1 cellular context compared by ENCODE assay signal in genomic region chr5:132177691-132178149, GRCh38.
TF ChIP-seq lines count a peak whose summit lies in the region.

No MANE protein-coding gene starts in this region.

TF ChIP-seq in K562, 482 proteins besides CTCF, POLR2A, EP300 and RAD21 (continued from another document and continues in another):
- TF ChIP-seq, protein P1, sequence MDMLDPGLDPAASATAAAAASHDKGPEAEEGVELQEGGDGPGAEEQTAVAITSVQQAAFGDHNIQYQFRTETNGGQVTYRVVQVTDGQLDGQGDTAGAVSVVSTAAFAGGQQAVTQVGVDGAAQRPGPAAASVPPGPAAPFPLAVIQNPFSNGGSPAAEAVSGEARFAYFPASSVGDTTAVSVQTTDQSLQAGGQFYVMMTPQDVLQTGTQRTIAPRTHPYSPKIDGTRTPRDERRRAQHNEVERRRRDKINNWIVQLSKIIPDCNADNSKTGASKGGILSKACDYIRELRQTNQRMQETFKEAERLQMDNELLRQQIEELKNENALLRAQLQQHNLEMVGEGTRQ (CRISPR knock-in tag; IDR thresholded peaks at IDR 0.05) = no peak
- TF ChIP-seq ZNF197 (CRISPR knock-in tag; IDR thresholded peaks at IDR 0.05; ENCODE audit: low read depth) (no peak), ZBTB9 (CRISPR knock-in tag; IDR thresholded peaks at IDR 0.05) (no peak; the same call in 1 of the 2 replicates), TSC22D4 (tag; IDR thresholded peaks at IDR 0.05) (no peak), PTBP1 (IDR thresholded peaks at IDR 0.05; ENCODE audit: low read depth, low read length) (no peak), HDGF (IDR thresholded peaks at IDR 0.05) (peak; percentile 39; the same call in 1 of the 2 replicates), RCOR1 (IDR thresholded peaks at IDR 0.05; ENCODE audit: borderline replicate concordance in 1 of 2, low read depth in 2 of 2, low read length in 2 of 2) (peak in 1 of 2 experiments; percentile 67; a peak in 1 of 4 replicates), RREB1 (CRISPR knock-in tag; IDR thresholded peaks at IDR 0.05) (no peak), ZNF561 (CRISPR knock-in tag; conservative IDR thresholded peaks at IDR 0.05) (no peak), ZFP91 (CRISPR knock-in tag; IDR thresholded peaks at IDR 0.05) (no peak), TCFL5 (CRISPR knock-in tag; conservative IDR thresholded peaks at IDR 0.05) (no peak), ZNF316 (IDR thresholded peaks at IDR 0.05) (no peak), IRF1 (CRISPR knock-in tag; IDR thresholded peaks at IDR 0.05; ENCODE audit: borderline replicate concordance) (no peak), MBD1 (CRISPR knock-in tag; IDR thresholded peaks at IDR 0.05) (no peak), LARP7 (IDR thresholded peaks at IDR 0.05) (0 out of 2 replicates have a peak, but pooled peaks have one; percentile 42), ZNF75A (CRISPR knock-in tag; IDR thresholded peaks at IDR 0.05) (no peak), RERE (CRISPR knock-in tag; IDR thresholded peaks at IDR 0.05; ENCODE audit: borderline replicate concordance) (no peak), CLOCK (CRISPR knock-in tag; IDR thresholded peaks at IDR 0.05; ENCODE audit: borderline replicate concordance) (no peak), HMGN3 (IDR thresholded peaks at IDR 0.05; ENCODE audit: borderline replicate concordance, extremely low read depth, insufficient read length, low read depth, low read length) (no peak), RAD51 (IDR thresholded peaks at IDR 0.05; ENCODE audit: borderline replicate concordance, low read depth) (no peak; the same call in 1 of the 2 replicates)
- TF ChIP-seq, protein P2, sequence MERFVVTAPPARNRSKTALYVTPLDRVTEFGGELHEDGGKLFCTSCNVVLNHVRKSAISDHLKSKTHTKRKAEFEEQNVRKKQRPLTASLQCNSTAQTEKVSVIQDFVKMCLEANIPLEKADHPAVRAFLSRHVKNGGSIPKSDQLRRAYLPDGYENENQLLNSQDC (CRISPR knock-in tag; IDR thresholded peaks at IDR 0.05) = no peak
- TF ChIP-seq, protein P3, sequence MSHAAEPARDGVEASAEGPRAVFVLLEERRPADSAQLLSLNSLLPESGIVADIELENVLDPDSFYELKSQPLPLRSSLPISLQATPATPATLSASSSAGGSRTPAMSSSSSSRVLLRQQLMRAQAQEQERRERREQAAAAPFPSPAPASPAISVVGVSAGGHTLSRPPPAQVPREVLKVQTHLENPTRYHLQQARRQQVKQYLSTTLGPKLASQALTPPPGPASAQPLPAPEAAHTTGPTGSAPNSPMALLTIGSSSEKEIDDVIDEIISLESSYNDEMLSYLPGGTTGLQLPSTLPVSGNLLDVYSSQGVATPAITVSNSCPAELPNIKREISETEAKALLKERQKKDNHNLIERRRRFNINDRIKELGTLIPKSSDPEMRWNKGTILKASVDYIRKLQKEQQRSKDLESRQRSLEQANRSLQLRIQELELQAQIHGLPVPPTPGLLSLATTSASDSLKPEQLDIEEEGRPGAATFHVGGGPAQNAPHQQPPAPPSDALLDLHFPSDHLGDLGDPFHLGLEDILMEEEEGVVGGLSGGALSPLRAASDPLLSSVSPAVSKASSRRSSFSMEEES (CRISPR knock-in tag; IDR thresholded peaks at IDR 0.05) = no peak
